8 cellular contexts compared by ENCODE assay signal in the genomic region with DNA sequence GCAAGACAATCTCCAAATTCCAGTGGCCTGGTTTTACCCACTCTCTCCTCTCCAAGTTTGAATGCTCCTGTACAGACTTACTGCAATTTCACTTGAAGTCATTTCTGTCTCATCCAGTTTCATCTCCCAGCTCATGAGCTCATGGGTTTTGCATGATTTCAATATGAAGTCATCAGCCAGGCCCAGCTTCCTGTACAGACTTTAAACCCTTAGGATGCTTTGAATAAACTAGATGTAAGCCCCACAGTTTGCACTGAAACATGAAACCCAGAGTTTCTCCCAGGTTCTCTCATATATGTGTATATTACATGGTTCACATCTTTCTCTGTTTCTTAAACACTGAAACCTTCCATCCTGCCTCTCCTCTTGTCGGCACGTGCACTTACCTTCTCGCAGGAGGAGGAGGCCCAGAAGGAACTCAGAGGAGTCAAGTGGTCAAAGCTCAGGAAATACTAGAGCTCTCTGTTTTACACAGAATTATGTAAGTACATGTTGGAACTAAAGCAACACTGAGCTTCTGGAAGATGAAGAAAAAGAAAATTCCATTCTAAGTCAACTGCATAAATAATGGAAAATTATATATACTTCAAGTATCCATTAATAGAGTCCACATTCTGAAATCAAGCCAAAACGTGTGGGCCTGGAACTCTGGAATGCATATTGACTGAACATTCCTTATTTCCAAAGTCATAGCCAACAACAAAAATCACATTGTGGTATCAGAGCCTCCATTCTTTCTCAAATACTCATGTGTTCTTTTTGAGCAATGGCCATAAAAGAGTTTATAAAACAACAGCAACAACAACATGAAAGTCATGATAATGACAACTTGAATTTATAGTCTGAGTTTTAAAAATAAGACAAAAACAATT.
DNase-seq lines count a peak whose midpoint lies in the region; ATAC-seq, FAIRE-seq and TF ChIP-seq lines count a peak whose summit lies in the region.

No MANE protein-coding gene starts in this region.

- no peak overlapping the region for H3K4me3 ChIP-seq in GM12878
- no peak overlapping the region for H3K4me3 ChIP-seq in thyroid gland (replicated peaks in 1 of 3)

- WGBS in GM12878 (ENCODE audit: insufficient coverage, insufficient replicate concordance, low lambda C conversion rate, missing lambda C conversion rate): 13% methylated on average over 4 of the region's 4 CpGs
- WGBS in thyroid gland, 2 donors: 37 to 43% methylated on average over 4 of the region's 4 CpGs

- ATAC-seq in HG03066 (IDR thresholded peaks at IDR 0.05; ENCODE audit: low read depth, unreplicated experiment): peak; percentile 66
- ATAC-seq in GM12878: peak; percentile 74

- H2AFZ ChIP-seq in GM12878 (ENCODE audit: control insufficient read depth, low read depth, low read length): peak overlapping the region; percentile 28; the same call in 1 of the 2 replicates

- H3K9me3 Mint-ChIP-seq in activated naive CD4-positive, alpha-beta T cell treated with anti-CD3 and anti-CD28 coated beads for 36 hours: no peaks in the 10 kb centered on the region

- H3K4me2 ChIP-seq in GM12878 (ENCODE audit: control insufficient read depth, insufficient read depth): peak overlapping the region; percentile 70; the same call in 1 of the 2 replicates

- H3K27ac Mint-ChIP-seq in activated naive CD4-positive, alpha-beta T cell treated with anti-CD3 and anti-CD28 coated beads for 36 hours: peak overlapping the region; percentile 87

- H3K4me1 ChIP-seq in GM12878 (ENCODE audit: control insufficient read depth, insufficient read depth, low read length): peaks cover 21% of the 10 kb centered on the region
- H3K4me1 ChIP-seq in thyroid gland: peaks cover 6 to 15% of the 10 kb centered on the region in 2 donors

- H3K27me3 ChIP-seq in GM12878 (replicated peaks in 1 of 2; ENCODE audit: control insufficient read depth in 2 of 2, insufficient read depth in 2 of 2, low read length in 1 of 2) (no peaks in the 10 kb centered on the region; a peak in 1 of 4 replicates), thyroid gland (no peaks in the 10 kb centered on the region)

- no peak for FAIRE-seq in GM12878 (lab: Jason Lieb, UNC)

- H3K27ac ChIP-seq in GM12878 (ENCODE audit: control insufficient read depth, insufficient read depth): peak overlapping the region; percentile 42; the same call in 1 of the 2 replicates
- H3K27ac ChIP-seq in thyroid gland: peak overlapping the region; percentile 29 to 39 (median 37)
- H3K27ac ChIP-seq in substantia nigra (ENCODE audit: low read depth, low read length, poor library complexity, severe bottlenecking): no peak overlapping the region

- H3K9ac ChIP-seq in GM12878 (ENCODE audit: control insufficient read depth, insufficient read depth, low read length): no peak overlapping the region

- no peak for TF ChIP-seq RAD21 in GM12878 (IDR thresholded peaks at IDR 0.05; ENCODE audit: insufficient read depth, low read depth, low read length)

- TF ChIP-seq EP300 in GM12878 (IDR thresholded peaks at IDR 0.05; ENCODE audit: borderline replicate concordance in 1 of 2, control insufficient read depth in 1 of 2, low read depth in 2 of 2, low read length in 2 of 2): no peak

- no peak overlapping the region for H3K4me3 Mint-ChIP-seq in activated naive CD4-positive, alpha-beta T cell treated with anti-CD3 and anti-CD28 coated beads for 36 hours

- BruUV-seq in GM12878 (replicated peaks; lab: Mats Ljungman, UMichigan): no TSS peak

- CTCF ChIA-PET in activated naive CD4-positive, alpha-beta T cell treated with anti-CD3 and anti-CD28 coated beads for 36 hours (lab: Charles Lee): interaction anchor here (1.4 to 1.9 kb wide), 3 partner anchors 11 to 364 kb away, joined by 4 to 6 read pairs (median 5); no protein-coding TSS in a partner anchor
- CTCF ChIA-PET in GM12878 (lab: Yijun Ruan, JAX): interaction anchor here (1.1 to 1.5 kb wide), 3 partner anchors 9 to 48 kb away, joined by 3 to 7 read pairs (median 6); no protein-coding TSS in a partner anchor

- in situ Hi-C loops in GM12878 (cut with MboI): loop anchor here (5.0 kb wide), 1 partner anchor 368 kb away; no protein-coding TSS in a partner anchor

- intact Hi-C loops in activated naive CD4-positive, alpha-beta T cell treated with anti-CD3 and anti-CD28 coated beads for 36 hours (cut with micrococcal nuclease): loop anchor here (1.0 to 10.0 kb wide), 6 partner anchors 11 to 1300 kb away; partner anchors contain the start of genes BRIX1, RAD1 and TTC23L
- intact Hi-C loops in GM12878 (cut with micrococcal nuclease; ENCODE audit: unreplicated experiment): no loop called here
- intact Hi-C loops in thyroid gland (cut with DNase I): no loop called here

- RAD21 ChIA-PET in GM12878 (lab: Charles Lee; ENCODE audit: unreplicated experiment): interaction anchor here (1.3 kb wide), 1 partner anchor 364 kb away, joined by 3 read pairs; no protein-coding TSS in a partner anchor

- TF ChIP-seq CTCF in GM12878 (IDR thresholded peaks at IDR 0.05 in 2 of 3, conservative IDR thresholded peaks at IDR 0.05 in 1 of 3; ENCODE audit: control insufficient read depth in 2 of 3, extremely low read depth in 1 of 3, insufficient read depth in 1 of 3, low read depth in 3 of 3, low read length in 3 of 3): no peak
- TF ChIP-seq CTCF in thyroid gland (IDR thresholded peaks at IDR 0.05): no peak

- no peaks in the 10 kb centered on the region for H3K79me2 ChIP-seq in GM12878 (ENCODE audit: control insufficient read depth, insufficient read depth, low read length)

- no peak for TF ChIP-seq POLR2A in GM12878 (IDR thresholded peaks at IDR 0.05; ENCODE audit: low read depth, low read length)
- no peak for TF ChIP-seq POLR2A in thyroid gland (IDR thresholded peaks at IDR 0.05)

- no peaks in the 10 kb centered on the region for H4K20me1 ChIP-seq in GM12878 (ENCODE audit: control insufficient read depth, insufficient read depth)

- peak; percentile 60 for DNase-seq in activated naive CD4-positive, alpha-beta T cell treated with anti-CD3 and anti-CD28 coated beads for 36 hours
- DNase-seq in activated naive CD4-positive, alpha-beta T cell treated with anti-CD3 and anti-CD28 coated beads, Interleukin-2, amount 50 U/mL, for 16 hours: no peak
- DNase-seq in GM12878 (ENCODE audit: low read depth, low spot score) (peak; percentile 24), thyroid gland (no peak), substantia nigra (lab: John Stamatoyannopoulos, UW) (no peak), ureter (ENCODE audit: low spot score) (no peak), nucleus accumbens (lab: John Stamatoyannopoulos, UW) (no peak)

- H3K36me3 Mint-ChIP-seq in activated naive CD4-positive, alpha-beta T cell treated with anti-CD3 and anti-CD28 coated beads for 36 hours (ENCODE audit: low read depth): no peaks in the 10 kb centered on the region

- POLR2A ChIA-PET in GM12878 (lab: Charles Lee): no interaction called here

- H3K9me3 ChIP-seq in GM12878 (replicated peaks; ENCODE audit: control insufficient read depth, insufficient read depth, low read length) (no peaks in the 10 kb centered on the region), thyroid gland (no peaks in the 10 kb centered on the region)

- H3K36me3 ChIP-seq in GM12878 (ENCODE audit: control insufficient read depth in 2 of 2, insufficient read depth in 2 of 2, low read length in 1 of 2): no peaks in the 10 kb centered on the region
- H3K36me3 ChIP-seq in thyroid gland: no peaks in the 10 kb centered on the region

- peaks cover 9% of the 10 kb centered on the region for H3K27me3 Mint-ChIP-seq in activated naive CD4-positive, alpha-beta T cell treated with anti-CD3 and anti-CD28 coated beads for 36 hours (ENCODE audit: low read depth)

- SMC1A ChIA-PET in GM12878 (lab: Charles Lee; ENCODE audit: uncharacterized antibody, unreplicated experiment): interaction anchor here (0.5 to 1.4 kb wide), 5 partner anchors 11 to 599 kb away, joined by 3 to 5 read pairs (median 4); no protein-coding TSS in a partner anchor

- H3K4me1 Mint-ChIP-seq in activated naive CD4-positive, alpha-beta T cell treated with anti-CD3 and anti-CD28 coated beads for 36 hours (ENCODE audit: low read depth): peaks cover 40% of the 10 kb centered on the region

TF ChIP-seq in GM12878, 131 proteins besides CTCF, POLR2A, EP300 and RAD21 (continues in another document):
- TF ChIP-seq ZZZ3 (IDR thresholded peaks at IDR 0.05; ENCODE audit: control insufficient read depth, insufficient read length, low read depth) (no peak), ATF2 (IDR thresholded peaks at IDR 0.05; ENCODE audit: low read length) (peak; percentile 76), ZBED1 (IDR thresholded peaks at IDR 0.05; ENCODE audit: borderline replicate concordance) (peak; percentile 37; the same call in 1 of the 2 replicates), GABPA (IDR thresholded peaks at IDR 0.05; ENCODE audit: low read depth) (0 out of 2 replicates have a peak, but pooled peaks have one; percentile 20), EED (IDR thresholded peaks at IDR 0.05; ENCODE audit: low read depth) (peak; percentile 87), USF1 (IDR thresholded peaks at IDR 0.05; ENCODE audit: borderline replicate concordance, extremely low read length, insufficient read depth, low read depth, low read length) (no peak)

Comparison
In these comparisons a context has a peak if more than half of its experiments do, and no peak if none do; other contexts are left out.
1. DNase-seq: peak in activated naive CD4-positive, alpha-beta T cell treated with anti-CD3 and anti-CD28 coated beads for 36 hours (single experiment) and GM12878 (single experiment); none in activated naive CD4-positive, alpha-beta T cell treated with anti-CD3 and anti-CD28 coated beads, Interleukin-2, amount 50 U/mL, for 16 hours (single experiment), thyroid gland (0 of 2), substantia nigra (0 of 49), ureter (single experiment) and nucleus accumbens (0 of 56).